Comparison of ENCODE assay signal across 1 cellular context in the genomic region with DNA sequence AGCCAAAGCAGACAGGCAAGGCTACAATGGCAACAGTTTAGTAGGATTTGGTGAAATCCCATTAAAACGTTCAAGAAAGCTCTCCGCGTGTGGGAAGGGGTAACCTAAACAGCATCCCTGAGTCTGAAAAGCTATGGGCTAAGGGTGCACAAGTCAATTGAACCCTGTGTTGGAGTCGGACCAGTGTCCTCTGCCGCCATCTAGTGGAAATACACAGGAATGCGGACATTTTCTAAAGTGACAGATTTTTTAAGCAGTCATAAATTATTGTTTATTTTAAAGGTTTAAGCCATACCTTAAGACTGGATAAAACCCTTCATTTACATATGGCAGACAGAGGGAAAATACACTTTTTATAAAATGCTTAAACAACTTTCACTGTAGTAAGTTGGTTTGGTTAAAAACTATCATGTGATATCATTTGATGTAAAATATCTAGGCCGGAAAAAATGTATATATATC.
TF ChIP-seq lines count a peak whose summit lies in the region.

No MANE protein-coding gene starts in this region.

TF ChIP-seq in K562, 482 proteins besides CTCF, POLR2A, EP300 and RAD21 (continued from another document):
- TF ChIP-seq, protein P1, sequence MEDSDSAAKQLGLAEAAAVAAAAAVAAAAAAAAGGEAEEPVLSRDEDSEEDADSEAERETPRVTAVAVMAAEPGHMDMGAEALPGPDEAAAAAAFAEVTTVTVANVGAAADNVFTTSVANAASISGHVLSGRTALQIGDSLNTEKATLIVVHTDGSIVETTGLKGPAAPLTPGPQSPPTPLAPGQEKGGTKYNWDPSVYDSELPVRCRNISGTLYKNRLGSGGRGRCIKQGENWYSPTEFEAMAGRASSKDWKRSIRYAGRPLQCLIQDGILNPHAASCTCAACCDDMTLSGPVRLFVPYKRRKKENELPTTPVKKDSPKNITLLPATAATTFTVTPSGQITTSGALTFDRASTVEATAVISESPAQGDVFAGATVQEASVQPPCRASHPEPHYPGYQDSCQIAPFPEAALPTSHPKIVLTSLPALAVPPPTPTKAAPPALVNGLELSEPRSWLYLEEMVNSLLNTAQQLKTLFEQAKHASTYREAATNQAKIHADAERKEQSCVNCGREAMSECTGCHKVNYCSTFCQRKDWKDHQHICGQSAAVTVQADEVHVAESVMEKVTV (CRISPR knock-in tag; IDR thresholded peaks at IDR 0.05): peak; percentile 59
- TF ChIP-seq SMARCA5 (IDR thresholded peaks at IDR 0.05) (no peak), RBM22 (IDR thresholded peaks at IDR 0.05; ENCODE audit: low read depth, low read length, poor library complexity, severe bottlenecking) (no peak), HNRNPH1 (optimal IDR thresholded peaks at IDR 0.05; ENCODE audit: low read depth, low read length) (no peak), ZFPM2 (CRISPR knock-in tag; IDR thresholded peaks at IDR 0.05) (no peak), ZSCAN32 (CRISPR knock-in tag; IDR thresholded peaks at IDR 0.05) (no peak), ETV6 (IDR thresholded peaks at IDR 0.05; ENCODE audit: borderline replicate concordance in 1 of 2, low read depth in 2 of 2, low read length in 1 of 2) (no peak), ETV6 (CRISPR knock-in tag; IDR thresholded peaks at IDR 0.05; ENCODE audit: borderline replicate concordance) (no peak), MEIS2 (IDR thresholded peaks at IDR 0.05; ENCODE audit: partially characterized antibody) (peak; percentile 47), CCNT2 (IDR thresholded peaks at IDR 0.05; ENCODE audit: borderline replicate concordance, extremely low read depth, insufficient read length, low read depth, low read length) (no peak), RBM15 (IDR thresholded peaks at IDR 0.05; ENCODE audit: insufficient read depth, low read length) (no peak)
- TF ChIP-seq, protein P2, sequence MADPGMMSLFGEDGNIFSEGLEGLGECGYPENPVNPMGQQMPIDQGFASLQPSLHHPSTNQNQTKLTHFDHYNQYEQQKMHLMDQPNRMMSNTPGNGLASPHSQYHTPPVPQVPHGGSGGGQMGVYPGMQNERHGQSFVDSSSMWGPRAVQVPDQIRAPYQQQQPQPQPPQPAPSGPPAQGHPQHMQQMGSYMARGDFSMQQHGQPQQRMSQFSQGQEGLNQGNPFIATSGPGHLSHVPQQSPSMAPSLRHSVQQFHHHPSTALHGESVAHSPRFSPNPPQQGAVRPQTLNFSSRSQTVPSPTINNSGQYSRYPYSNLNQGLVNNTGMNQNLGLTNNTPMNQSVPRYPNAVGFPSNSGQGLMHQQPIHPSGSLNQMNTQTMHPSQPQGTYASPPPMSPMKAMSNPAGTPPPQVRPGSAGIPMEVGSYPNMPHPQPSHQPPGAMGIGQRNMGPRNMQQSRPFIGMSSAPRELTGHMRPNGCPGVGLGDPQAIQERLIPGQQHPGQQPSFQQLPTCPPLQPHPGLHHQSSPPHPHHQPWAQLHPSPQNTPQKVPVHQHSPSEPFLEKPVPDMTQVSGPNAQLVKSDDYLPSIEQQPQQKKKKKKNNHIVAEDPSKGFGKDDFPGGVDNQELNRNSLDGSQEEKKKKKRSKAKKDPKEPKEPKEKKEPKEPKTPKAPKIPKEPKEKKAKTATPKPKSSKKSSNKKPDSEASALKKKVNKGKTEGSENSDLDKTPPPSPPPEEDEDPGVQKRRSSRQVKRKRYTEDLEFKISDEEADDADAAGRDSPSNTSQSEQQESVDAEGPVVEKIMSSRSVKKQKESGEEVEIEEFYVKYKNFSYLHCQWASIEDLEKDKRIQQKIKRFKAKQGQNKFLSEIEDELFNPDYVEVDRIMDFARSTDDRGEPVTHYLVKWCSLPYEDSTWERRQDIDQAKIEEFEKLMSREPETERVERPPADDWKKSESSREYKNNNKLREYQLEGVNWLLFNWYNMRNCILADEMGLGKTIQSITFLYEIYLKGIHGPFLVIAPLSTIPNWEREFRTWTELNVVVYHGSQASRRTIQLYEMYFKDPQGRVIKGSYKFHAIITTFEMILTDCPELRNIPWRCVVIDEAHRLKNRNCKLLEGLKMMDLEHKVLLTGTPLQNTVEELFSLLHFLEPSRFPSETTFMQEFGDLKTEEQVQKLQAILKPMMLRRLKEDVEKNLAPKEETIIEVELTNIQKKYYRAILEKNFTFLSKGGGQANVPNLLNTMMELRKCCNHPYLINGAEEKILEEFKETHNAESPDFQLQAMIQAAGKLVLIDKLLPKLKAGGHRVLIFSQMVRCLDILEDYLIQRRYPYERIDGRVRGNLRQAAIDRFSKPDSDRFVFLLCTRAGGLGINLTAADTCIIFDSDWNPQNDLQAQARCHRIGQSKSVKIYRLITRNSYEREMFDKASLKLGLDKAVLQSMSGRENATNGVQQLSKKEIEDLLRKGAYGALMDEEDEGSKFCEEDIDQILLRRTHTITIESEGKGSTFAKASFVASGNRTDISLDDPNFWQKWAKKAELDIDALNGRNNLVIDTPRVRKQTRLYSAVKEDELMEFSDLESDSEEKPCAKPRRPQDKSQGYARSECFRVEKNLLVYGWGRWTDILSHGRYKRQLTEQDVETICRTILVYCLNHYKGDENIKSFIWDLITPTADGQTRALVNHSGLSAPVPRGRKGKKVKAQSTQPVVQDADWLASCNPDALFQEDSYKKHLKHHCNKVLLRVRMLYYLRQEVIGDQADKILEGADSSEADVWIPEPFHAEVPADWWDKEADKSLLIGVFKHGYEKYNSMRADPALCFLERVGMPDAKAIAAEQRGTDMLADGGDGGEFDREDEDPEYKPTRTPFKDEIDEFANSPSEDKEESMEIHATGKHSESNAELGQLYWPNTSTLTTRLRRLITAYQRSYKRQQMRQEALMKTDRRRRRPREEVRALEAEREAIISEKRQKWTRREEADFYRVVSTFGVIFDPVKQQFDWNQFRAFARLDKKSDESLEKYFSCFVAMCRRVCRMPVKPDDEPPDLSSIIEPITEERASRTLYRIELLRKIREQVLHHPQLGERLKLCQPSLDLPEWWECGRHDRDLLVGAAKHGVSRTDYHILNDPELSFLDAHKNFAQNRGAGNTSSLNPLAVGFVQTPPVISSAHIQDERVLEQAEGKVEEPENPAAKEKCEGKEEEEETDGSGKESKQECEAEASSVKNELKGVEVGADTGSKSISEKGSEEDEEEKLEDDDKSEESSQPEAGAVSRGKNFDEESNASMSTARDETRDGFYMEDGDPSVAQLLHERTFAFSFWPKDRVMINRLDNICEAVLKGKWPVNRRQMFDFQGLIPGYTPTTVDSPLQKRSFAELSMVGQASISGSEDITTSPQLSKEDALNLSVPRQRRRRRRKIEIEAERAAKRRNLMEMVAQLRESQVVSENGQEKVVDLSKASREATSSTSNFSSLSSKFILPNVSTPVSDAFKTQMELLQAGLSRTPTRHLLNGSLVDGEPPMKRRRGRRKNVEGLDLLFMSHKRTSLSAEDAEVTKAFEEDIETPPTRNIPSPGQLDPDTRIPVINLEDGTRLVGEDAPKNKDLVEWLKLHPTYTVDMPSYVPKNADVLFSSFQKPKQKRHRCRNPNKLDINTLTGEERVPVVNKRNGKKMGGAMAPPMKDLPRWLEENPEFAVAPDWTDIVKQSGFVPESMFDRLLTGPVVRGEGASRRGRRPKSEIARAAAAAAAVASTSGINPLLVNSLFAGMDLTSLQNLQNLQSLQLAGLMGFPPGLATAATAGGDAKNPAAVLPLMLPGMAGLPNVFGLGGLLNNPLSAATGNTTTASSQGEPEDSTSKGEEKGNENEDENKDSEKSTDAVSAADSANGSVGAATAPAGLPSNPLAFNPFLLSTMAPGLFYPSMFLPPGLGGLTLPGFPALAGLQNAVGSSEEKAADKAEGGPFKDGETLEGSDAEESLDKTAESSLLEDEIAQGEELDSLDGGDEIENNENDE (IDR thresholded peaks at IDR 0.05; ENCODE audit: low read depth, low read length): no peak
- TF ChIP-seq, protein P3, sequence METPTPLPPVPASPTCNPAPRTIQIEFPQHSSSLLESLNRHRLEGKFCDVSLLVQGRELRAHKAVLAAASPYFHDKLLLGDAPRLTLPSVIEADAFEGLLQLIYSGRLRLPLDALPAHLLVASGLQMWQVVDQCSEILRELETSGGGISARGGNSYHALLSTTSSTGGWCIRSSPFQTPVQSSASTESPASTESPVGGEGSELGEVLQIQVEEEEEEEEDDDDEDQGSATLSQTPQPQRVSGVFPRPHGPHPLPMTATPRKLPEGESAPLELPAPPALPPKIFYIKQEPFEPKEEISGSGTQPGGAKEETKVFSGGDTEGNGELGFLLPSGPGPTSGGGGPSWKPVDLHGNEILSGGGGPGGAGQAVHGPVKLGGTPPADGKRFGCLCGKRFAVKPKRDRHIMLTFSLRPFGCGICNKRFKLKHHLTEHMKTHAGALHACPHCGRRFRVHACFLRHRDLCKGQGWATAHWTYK (CRISPR knock-in tag; IDR thresholded peaks at IDR 0.05): no peak
